In the genomic region with DNA sequence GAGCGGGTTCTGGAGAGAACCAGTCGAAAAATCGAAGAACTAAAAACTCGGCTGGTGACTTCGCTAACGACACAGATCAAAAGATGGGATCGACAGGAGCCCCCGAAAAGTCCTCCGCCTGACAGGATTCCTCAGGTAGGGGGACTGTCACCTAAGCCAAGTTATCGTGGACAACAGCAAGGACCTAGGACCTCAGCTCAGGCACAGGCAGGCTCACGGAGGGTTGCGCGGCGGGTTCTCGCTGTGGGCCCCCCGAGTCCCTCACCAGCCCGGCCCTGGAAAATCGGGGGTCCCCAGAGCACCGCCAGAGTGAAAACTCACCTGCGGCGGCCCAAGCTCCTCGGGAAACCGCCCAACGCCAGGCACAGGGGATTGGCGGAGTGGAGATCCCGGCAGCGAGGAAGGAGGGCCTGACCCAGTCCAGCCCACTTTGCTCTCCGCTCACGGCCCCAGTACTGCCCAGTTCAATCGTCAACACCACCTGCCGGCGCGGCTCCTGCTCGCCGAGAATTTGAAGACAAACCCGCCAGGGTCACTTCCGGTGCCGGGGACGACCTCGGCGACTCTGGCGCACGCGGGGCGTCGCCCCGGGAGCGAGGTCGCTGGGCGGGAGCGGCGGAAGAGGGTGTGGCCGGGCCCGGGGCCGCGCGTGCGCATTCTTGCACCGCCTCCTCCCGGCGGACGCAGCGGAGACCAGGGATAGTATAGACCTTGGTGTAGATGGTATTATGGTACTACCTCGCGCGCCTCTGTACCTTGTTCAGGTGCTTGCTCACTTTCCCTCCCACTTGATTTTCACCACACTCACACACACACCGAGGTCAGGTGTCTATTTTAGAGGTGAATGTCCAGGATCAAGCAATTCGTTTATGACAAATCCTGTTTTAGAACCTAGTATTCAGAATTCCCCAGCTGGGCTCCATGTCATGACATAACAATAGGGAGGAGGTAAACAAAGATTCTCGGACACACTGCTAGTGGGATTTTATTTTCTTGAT, we compare ENCODE assay signal across 8 cellular contexts. TPM values are rescaled to one million over a fixed set of nuclear protein-coding genes. Genes with fewer than 3 reads are reported as not detected.
DNase-seq lines count a peak whose midpoint lies in the region; ATAC-seq, FAIRE-seq and TF ChIP-seq lines count a peak whose summit lies in the region.

A gene (minus strand): TSS at position 567 of the 998 bp plus-strand sequence. CDS start 10,167 bp downstream, outside the sequence.

- peak within 1 kb of the TSS; percentile 95 for H3K4me2 ChIP-seq in parathyroid adenoma (ENCODE audit: low read length)

- TF ChIP-seq CTCF in cardiac muscle cell (IDR thresholded peaks at IDR 0.05; ENCODE audit: low read depth, low read length) (no peak), parathyroid adenoma (IDR thresholded peaks at IDR 0.05) (no peak), tibial artery (IDR thresholded peaks at IDR 0.05) (no peak)

- H2AFZ ChIP-seq in parathyroid adenoma = peak within 1 kb of the TSS; percentile 98

- H3K4me1 Mint-ChIP-seq in activated naive CD8-positive, alpha-beta T cell treated with anti-CD3 and anti-CD28 coated beads, Interleukin-2, amount 50 U/mL, for 24 hours = peaks cover 28% of the 10 kb centered on the region

- H3K9me3 ChIP-seq in cardiac muscle cell (ENCODE audit: low read depth) (no peaks in the 10 kb centered on the region), parathyroid adenoma (ENCODE audit: control insufficient read depth, low read length) (no peaks in the 10 kb centered on the region), tibial artery (no peaks in the 10 kb centered on the region)

- DNase-seq in GM12891 (ENCODE audit: insufficient read length, low spot score) (peak; percentile 91), NCI-H1417 (lab: John Stamatoyannopoulos, UW) (peak; percentile 87 to 97 (median 96)), SW480 (ENCODE audit: low spot score) (peak; percentile 93), cardiac muscle cell (ENCODE audit: low read depth in 1 of 2, low spot score in 1 of 2) (peak; percentile 77 to 92), tibial artery (peak; percentile 66 to 89)
- peak; percentile 92 for DNase-seq in activated naive CD8-positive, alpha-beta T cell treated with anti-CD3 and anti-CD28 coated beads, Interleukin-2, amount 50 U/mL, for 24 hours

- TF ChIP-seq POLR2A in GM12891 (IDR thresholded peaks at IDR 0.05; ENCODE audit: low read depth, low read length) = peak; percentile 87

- ATAC-seq in HG02763 (IDR thresholded peaks at IDR 0.05; ENCODE audit: unreplicated experiment) = peak; percentile 89
- ATAC-seq in activated naive CD8-positive, alpha-beta T cell treated with anti-CD3 and anti-CD28 coated beads, Interleukin-2, amount 50 U/mL, for 24 hours = peak; percentile 99

- no peaks in the 10 kb centered on the region for H3K9me3 Mint-ChIP-seq in activated naive CD8-positive, alpha-beta T cell treated with anti-CD3 and anti-CD28 coated beads, Interleukin-2, amount 50 U/mL, for 24 hours

- H3K27ac Mint-ChIP-seq in activated naive CD8-positive, alpha-beta T cell treated with anti-CD3 and anti-CD28 coated beads, Interleukin-2, amount 50 U/mL, for 24 hours = peak within 1 kb of the TSS; percentile 65

- FAIRE-seq in GM12891 (lab: Jason Lieb, UNC) = peak; percentile 99

- H3K27me3 ChIP-seq in cardiac muscle cell (no peaks in the 10 kb centered on the region), parathyroid adenoma (ENCODE audit: control insufficient read depth, insufficient read depth, low read length) (no peaks in the 10 kb centered on the region), tibial artery (no peaks in the 10 kb centered on the region)

- peaks cover 2% of the 10 kb centered on the region for H3K36me3 Mint-ChIP-seq in activated naive CD8-positive, alpha-beta T cell treated with anti-CD3 and anti-CD28 coated beads, Interleukin-2, amount 50 U/mL, for 24 hours (ENCODE audit: low read depth)

- peaks cover 15% of the 10 kb centered on the region for H3K79me2 ChIP-seq in parathyroid adenoma

- peak within 1 kb of the TSS; percentile 83 for H3K4me3 Mint-ChIP-seq in activated naive CD8-positive, alpha-beta T cell treated with anti-CD3 and anti-CD28 coated beads, Interleukin-2, amount 50 U/mL, for 24 hours

- no peaks in the 10 kb centered on the region for H3K27me3 Mint-ChIP-seq in activated naive CD8-positive, alpha-beta T cell treated with anti-CD3 and anti-CD28 coated beads, Interleukin-2, amount 50 U/mL, for 24 hours

- no peaks in the 10 kb centered on the region for H3K36me3 ChIP-seq in cardiac muscle cell
- H3K36me3 ChIP-seq in parathyroid adenoma (ENCODE audit: control insufficient read depth, insufficient read depth, low read length) = no peaks in the 10 kb centered on the region
- no peaks in the 10 kb centered on the region for H3K36me3 ChIP-seq in tibial artery

- H3K4me3 ChIP-seq in cardiac muscle cell (peak within 1 kb of the TSS; percentile 64), parathyroid adenoma (ENCODE audit: low read depth, low read length) (peak within 1 kb of the TSS; percentile 94), tibial artery (peak within 1 kb of the TSS; percentile 89 to 92)

- H3K4me1 ChIP-seq in cardiac muscle cell (ENCODE audit: low read depth) (no peaks in the 10 kb centered on the region), parathyroid adenoma (peaks cover 3% of the 10 kb centered on the region), tibial artery (peaks cover 0 to 15% (median 5%) of the 10 kb centered on the region in 4 donors)

- intact Hi-C loops in tibial artery (cut with DNase I; ENCODE audit: low total_unique reads) = loop anchor here (10.0 kb wide), 1 partner anchor 84 kb away; a partner anchor contains a TSS

- H3K27ac ChIP-seq in cardiac muscle cell (peak within 1 kb of the TSS; percentile 81), parathyroid adenoma (peak within 1 kb of the TSS; percentile 71), tibial artery (peak within 1 kb of the TSS; percentile 83 to 86)

- peak within 1 kb of the TSS; percentile 38 for H3K9ac ChIP-seq in parathyroid adenoma

TF ChIP-seq in GM12891, 5 proteins besides CTCF, POLR2A, EP300 and RAD21:
- TF ChIP-seq POLR2AphosphoS5 (IDR thresholded peaks at IDR 0.05; ENCODE audit: low read depth, low read length) (peak; percentile 91), PAX5 (IDR thresholded peaks at IDR 0.05; ENCODE audit: insufficient read depth, low read length, severe bottlenecking) (no peak), TAF1 (IDR thresholded peaks at IDR 0.05; ENCODE audit: low read depth, low read length) (peak; percentile 65; the same call in 1 of the 2 replicates), POU2F2 (IDR thresholded peaks at IDR 0.05; ENCODE audit: low read depth, low read length) (0 out of 2 replicates have a peak, but pooled peaks have one; percentile 48), SPI1 (IDR thresholded peaks at IDR 0.05; ENCODE audit: low read depth, low read length) (0 out of 2 replicates have a peak, but pooled peaks have one; percentile 17)
TF ChIP-seq in GM12891: peak in this region for 4.

RNA-seq across cellular contexts. Expression of the gene that starts here (rescaled TPM):
- 16.2 TPM for polyA plus RNA-seq in GM12891 (2012; ENCODE audit: low read depth, missing spikeins)
- 11.5 and 16.1 TPM in 2 replicates for total RNA-seq in cardiac muscle cell
- 22.5 and 34.9 TPM in 2 replicates for polyA plus RNA-seq in cardiac muscle cell

Comparison
In these comparisons a context has a peak if more than half of its experiments do, and no peak if none do; other contexts are left out.
1. Peak in every context shown above with its lines: DNase-seq, ATAC-seq, H3K4me3 ChIP-seq and H3K27ac ChIP-seq.